Comparison of ENCODE assay signal across 9 cellular contexts in genomic region chr5:67350600-67351315, GRCh38.
DNase-seq lines count a peak whose midpoint lies in the region; ATAC-seq and TF ChIP-seq lines count a peak whose summit lies in the region.
"Had no signal": no experiment of that assay in that cellular context is flagged by ENCODE, and none has a peak within 500 bp of the region (broad histone marks: within the 10 kb centered on the region; RNA-seq: fewer than 3 reads in every experiment).

No MANE protein-coding gene starts in this region.

- no peaks in the 10 kb centered on the region for H3K36me3 Mint-ChIP-seq in activated CD4-positive, alpha-beta T cell treated with anti-CD3 and anti-CD28 coated beads, Interleukin-2, amount 10 ng/mL, durations not matched to agents 24 days and 14 days (ENCODE audit: low read depth)
- no peaks in the 10 kb centered on the region; the same call in 2 of the 3 replicates for H3K36me3 Mint-ChIP-seq in GM23338 (ENCODE audit: low read depth)

- H3K9me2 ChIP-seq in GM23338 (ENCODE audit: insufficient read depth) = peaks cover 6% of the 10 kb centered on the region; the same call in 1 of the 2 replicates

- peaks cover 5% of the 10 kb centered on the region for H3K9me3 Mint-ChIP-seq in activated CD4-positive, alpha-beta T cell treated with anti-CD3 and anti-CD28 coated beads, Interleukin-2, amount 10 ng/mL, durations not matched to agents 24 days and 14 days
- H3K9me3 Mint-ChIP-seq in GM23338 = peaks cover 2% of the 10 kb centered on the region; the same call in 1 of the 3 replicates

- TF ChIP-seq CTCF in GM23338 (conservative IDR thresholded peaks at IDR 0.05; ENCODE audit: low read depth in 2 of 2) = no peak

- H3K4me3 ChIP-seq in skin epidermis = no peak overlapping the region
- H3K4me3 ChIP-seq in GM23338 = no peak overlapping the region
- H3K4me3 ChIP-seq: BLaER1 had no signal

- peaks cover 26% of the 10 kb centered on the region for H3K27me3 Mint-ChIP-seq in activated CD4-positive, alpha-beta T cell treated with anti-CD3 and anti-CD28 coated beads, Interleukin-2, amount 10 ng/mL, durations not matched to agents 24 days and 14 days
- H3K27me3 Mint-ChIP-seq in GM23338 (ENCODE audit: insufficient read depth, low read depth, poor library complexity) = peaks cover 1% of the 10 kb centered on the region

- H3K36me3 ChIP-seq in GM23338 (ENCODE audit: insufficient read depth) = no peaks in the 10 kb centered on the region
- H3K36me3 ChIP-seq: BLaER1 had no signal

- no peak overlapping the region for H3K4me2 ChIP-seq in GM23338
- H3K4me2 ChIP-seq: BLaER1 had no signal

- peak overlapping the region; percentile 51 for H3K4me3 Mint-ChIP-seq in activated CD4-positive, alpha-beta T cell treated with anti-CD3 and anti-CD28 coated beads, Interleukin-2, amount 10 ng/mL, durations not matched to agents 24 days and 14 days
- no peak overlapping the region for H3K4me3 Mint-ChIP-seq in GM23338

- DNase-seq in activated CD4-positive, alpha-beta T cell treated with anti-CD3 and anti-CD28 coated beads, Interleukin-2, amount 10 ng/mL, durations not matched to agents 24 days and 14 days = peak; percentile 68
- DNase-seq in activated CD4-positive, alpha-beta T cell treated with anti-CD3 and anti-CD28 coated beads for 1 hour = no peak
- DNase-seq in NCI-H2107 (lab: John Stamatoyannopoulos, UW) = peak; percentile 4
- peak; percentile 15 for DNase-seq in amniotic epithelial cell (ENCODE audit: low read depth)
- DNase-seq in pons (ENCODE audit: low spot score) = no peak
- no peak for DNase-seq in GM23338 (ENCODE audit: low spot score)

- intact Hi-C loops in activated CD4-positive, alpha-beta T cell treated with anti-CD3 and anti-CD28 coated beads, Interleukin-2, amount 10 ng/mL, durations not matched to agents 24 days and 14 days (cut with micrococcal nuclease) = no loop called here

- no peak for ATAC-seq in HG03139 (IDR thresholded peaks at IDR 0.05; ENCODE audit: unreplicated experiment)
- ATAC-seq in GM23338 = no peak

- H3K27ac ChIP-seq in skin epidermis (peak overlapping the region in 14 of 21 experiments; percentile 16 to 69 (median 44)), GM23338 (ENCODE audit: low read depth) (no peak overlapping the region)
- H3K27ac ChIP-seq: BLaER1 had no signal

- no peaks in the 10 kb centered on the region for H3K27me3 ChIP-seq in GM23338 (ENCODE audit: insufficient read depth)
- H3K27me3 ChIP-seq: BLaER1 had no signal

- peaks cover 39% of the 10 kb centered on the region for H3K4me1 ChIP-seq in GM23338 (ENCODE audit: insufficient read depth)

- H3K4me1 Mint-ChIP-seq in activated CD4-positive, alpha-beta T cell treated with anti-CD3 and anti-CD28 coated beads, Interleukin-2, amount 10 ng/mL, durations not matched to agents 24 days and 14 days = peaks cover 7% of the 10 kb centered on the region
- peaks cover 24% of the 10 kb centered on the region for H3K4me1 Mint-ChIP-seq in GM23338

- no peaks in the 10 kb centered on the region for H4K20me1 ChIP-seq in GM23338 (replicated peaks; ENCODE audit: insufficient read depth)
- H4K20me1 ChIP-seq: BLaER1 had no signal

- no peak overlapping the region for H2AFZ ChIP-seq in GM23338

- H3F3A ChIP-seq in GM23338 (replicated peaks; ENCODE audit: low read depth) = no peaks in the 10 kb centered on the region

- no peaks in the 10 kb centered on the region for H3K79me2 ChIP-seq in GM23338 (replicated peaks; ENCODE audit: insufficient read depth)

- no peak overlapping the region for H3K27ac Mint-ChIP-seq in activated CD4-positive, alpha-beta T cell treated with anti-CD3 and anti-CD28 coated beads, Interleukin-2, amount 10 ng/mL, durations not matched to agents 24 days and 14 days
- no peak overlapping the region for H3K27ac Mint-ChIP-seq in GM23338

TF ChIP-seq in GM23338, 12 proteins besides CTCF, POLR2A, EP300 and RAD21:
- TF ChIP-seq REST (IDR thresholded peaks at IDR 0.05; ENCODE audit: unreplicated experiment) (no peak), EZH2 (IDR thresholded peaks at IDR 0.05; ENCODE audit: low read depth, unreplicated experiment) (no peak), ZNF331 (CRISPR knock-in tag; IDR thresholded peaks at IDR 0.05; ENCODE audit: low read depth) (no peak), JUNB (IDR thresholded peaks at IDR 0.05; ENCODE audit: unreplicated experiment) (no peak), CREB1 (CRISPR knock-in tag; IDR thresholded peaks at IDR 0.05; ENCODE audit: low read depth) (no peak), EZH2phosphoT487 (IDR thresholded peaks at IDR 0.05; ENCODE audit: unreplicated experiment) (no peak), ETS1 (IDR thresholded peaks at IDR 0.05) (no peak)

Comparison
In these comparisons a context has a peak if more than half of its experiments do, and no peak if none do; other contexts are left out.
1. DNase-seq: peak in activated CD4-positive, alpha-beta T cell treated with anti-CD3 and anti-CD28 coated beads, Interleukin-2, amount 10 ng/mL, durations not matched to agents 24 days and 14 days (single experiment), NCI-H2107 (single experiment) and amniotic epithelial cell (single experiment); none in activated CD4-positive, alpha-beta T cell treated with anti-CD3 and anti-CD28 coated beads for 1 hour (single experiment), pons (single experiment) and GM23338 (single experiment).